In genomic region chr7:24978837-24979469, GRCh38 we compare ENCODE assay signal across 8 cellular contexts. TPM values are rescaled to one million over a fixed set of nuclear protein-coding genes. Genes with fewer than 3 reads are reported as not detected.
A peak's percentile ranks its signal among the peaks of the same experiment; 100 is the strongest.
DNase-seq lines count a peak whose midpoint lies in the region; ATAC-seq lines count a peak whose summit lies in the region.

No MANE protein-coding gene starts in this region.

- ATAC-seq in HG03139 (IDR thresholded peaks at IDR 0.05; ENCODE audit: unreplicated experiment) (peak; percentile 0), left ventricle myocardium superior (no peak)

- H3K4me2 ChIP-seq in skeletal muscle satellite cell (ENCODE audit: low read length) = peak overlapping the region; percentile 71

- no peaks in the 10 kb centered on the region for H3K36me3 ChIP-seq in skeletal muscle satellite cell (ENCODE audit: insufficient read depth, low read length)

- peak overlapping the region; percentile 80 for H3K4me3 ChIP-seq in skeletal muscle satellite cell (ENCODE audit: low read length)

- H3K9me3 ChIP-seq in skeletal muscle satellite cell (replicated peaks; ENCODE audit: low read length) = no peaks in the 10 kb centered on the region

- H3K4me1 ChIP-seq in skeletal muscle satellite cell (ENCODE audit: control insufficient read depth, insufficient read depth, low read length) = peaks cover 23% of the 10 kb centered on the region

- intact Hi-C loops in left ventricle myocardium superior (cut with micrococcal nuclease) = loop anchor here (5.0 to 10.0 kb wide), 2 partner anchors 57 to 154 kb away; no protein-coding TSS in a partner anchor

- H3K27me3 ChIP-seq in skeletal muscle satellite cell (ENCODE audit: control insufficient read depth, insufficient read depth, low read length) = no peaks in the 10 kb centered on the region

- H3K9ac ChIP-seq in skeletal muscle satellite cell (ENCODE audit: low read depth, low read length) = peak overlapping the region; percentile 81

- peak; percentile 56 for DNase-seq in DMS53 (lab: John Stamatoyannopoulos, UW)
- no peak for DNase-seq in DMS53 treated with DMSO at 0.1 percent for 48 hours (lab: John Stamatoyannopoulos, UW; ENCODE audit: unreplicated experiment)
- DNase-seq in activated CD8-positive, alpha-beta memory T cell treated with anti-CD3 and anti-CD28 coated beads, Interleukin-2, amount 50 U/mL, for 4 hours = peak; percentile 21
- DNase-seq in left ventricle myocardium superior = peak; percentile 35
- DNase-seq in CD1c-positive myeloid dendritic cell (ENCODE audit: extremely low spot score) = no peak
- no peak for DNase-seq in SHP77 (lab: John Stamatoyannopoulos, UW)

RNA-seq across cellular contexts. Expression of gene OSBPL3, which starts 1.0 kb away (rescaled TPM):
- 9.0 TPM for total RNA-seq in left ventricle myocardium superior
- 7.2 and 10.4 TPM in 2 replicates for total RNA-seq in skeletal muscle satellite cell (2012; rRNA removed)

Comparison
In these comparisons a context has a peak if more than half of its experiments do, and no peak if none do; other contexts are left out.
1. DNase-seq: peak in DMS53 (single experiment), activated CD8-positive, alpha-beta memory T cell treated with anti-CD3 and anti-CD28 coated beads, Interleukin-2, amount 50 U/mL, for 4 hours (single experiment) and left ventricle myocardium superior (single experiment); none in DMS53 treated with DMSO at 0.1 percent for 48 hours (single experiment), CD1c-positive myeloid dendritic cell (single experiment) and SHP77 (0 of 2).